8 cellular contexts compared by ENCODE assay signal in the genomic region with DNA sequence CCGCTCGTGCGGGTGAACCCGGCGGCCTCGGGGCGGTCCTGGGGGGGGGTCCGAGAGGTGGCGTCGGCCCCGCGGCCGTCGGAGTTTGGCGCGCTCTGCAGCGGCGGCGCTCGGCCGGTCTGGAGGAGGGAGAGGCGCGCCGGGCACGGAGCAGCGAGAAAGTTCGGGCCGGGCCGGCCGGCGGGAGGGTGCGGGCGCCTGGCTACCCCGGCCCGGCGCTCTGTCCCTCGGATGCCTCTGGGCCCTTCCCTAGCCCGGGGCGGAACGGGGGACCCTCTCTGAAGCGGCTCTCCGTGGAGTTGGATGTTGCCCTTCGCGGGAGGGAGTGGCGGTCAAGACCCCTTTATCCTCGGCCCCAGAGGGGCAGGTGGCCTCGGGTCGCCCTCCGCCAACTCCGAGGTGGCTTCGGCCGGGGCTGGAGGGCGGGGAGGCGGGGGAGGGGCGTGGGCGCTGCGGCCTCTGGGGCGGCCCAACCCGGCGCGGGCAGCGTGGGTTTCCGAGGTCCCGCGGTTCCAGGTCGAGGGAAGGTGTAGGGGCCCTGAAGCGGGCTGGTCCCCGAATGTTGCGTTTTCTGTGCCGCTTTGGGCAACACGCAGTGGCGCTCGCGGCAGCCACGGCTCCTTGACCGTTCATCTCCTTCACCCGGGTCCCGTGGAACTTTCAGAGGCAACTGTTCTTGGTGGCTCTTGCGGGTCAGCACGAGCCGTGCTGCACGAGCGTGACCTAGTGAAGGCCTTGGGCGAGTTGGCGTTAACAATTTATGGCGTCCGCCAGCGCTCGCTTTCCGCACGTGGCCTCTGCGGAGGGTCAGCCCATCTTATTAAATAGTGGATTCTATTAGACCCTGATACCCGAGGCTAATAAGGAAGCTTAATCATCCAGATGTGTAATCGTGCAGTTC. TPM values are rescaled to one million over a fixed set of nuclear protein-coding genes. Genes with fewer than 3 reads are reported as not detected.
DNase-seq lines count a peak whose midpoint lies in the region; ATAC-seq, FAIRE-seq and TF ChIP-seq lines count a peak whose summit lies in the region.

No MANE protein-coding gene starts in this region.

- intact Hi-C loops in breast epithelium (cut with DNase I; ENCODE audit: low total_unique reads) = no loop called here

- CTCF ChIA-PET in GM10248 (lab: Yijun Ruan, JAX) = interaction anchor here (0.9 to 2.0 kb wide), 5 partner anchors 9 to 37 kb away, joined by 3 to 6 read pairs (median 5); no protein-coding TSS in a partner anchor

- H3K27ac ChIP-seq in breast epithelium (peak overlapping the region; percentile 82 to 91), small intestine (ENCODE audit: low read depth in 1 of 2, low read length in 1 of 2) (peak overlapping the region; percentile 92 to 98)

- peak; percentile 16 for ATAC-seq in GM21786 (IDR thresholded peaks at IDR 0.05; ENCODE audit: unreplicated experiment)
- ATAC-seq in GM18870 (IDR thresholded peaks at IDR 0.05; ENCODE audit: unreplicated experiment) = no peak

- DNase-seq in GM10248 (ENCODE audit: extremely low spot score) (peak; percentile 38), NB4 (ENCODE audit: low read depth) (peak; percentile 40), breast epithelium (ENCODE audit: low spot score in 2 of 2) (no peak), immature natural killer cell (peak in 2 of 3 donors; percentile 2 to 5), small intestine (peak; percentile 30), SIG-M5 (lab: John Stamatoyannopoulos, UW) (no peak)

- FAIRE-seq in small intestine (lab: Jason Lieb, UNC) = no peak

- H3K27me3 Mint-ChIP-seq in immature natural killer cell (ENCODE audit: low read depth in 3 of 3) = peaks cover 9 to 32% (median 16%) of the 10 kb centered on the region in 3 donors

- H3K4me1 ChIP-seq in breast epithelium (peaks cover 0 to 4% of the 10 kb centered on the region in 2 donors), small intestine (ENCODE audit: control insufficient read depth in 2 of 2, insufficient read depth in 1 of 2, low read depth in 1 of 2, low read length in 1 of 2) (peaks cover 2 to 5% of the 10 kb centered on the region in 2 donors)

- H3K36me3 ChIP-seq in breast epithelium (no peaks in the 10 kb centered on the region), small intestine (ENCODE audit: control insufficient read depth in 2 of 2, insufficient read depth in 2 of 2, low read length in 2 of 2) (no peaks in the 10 kb centered on the region)

- no peaks in the 10 kb centered on the region for H3K27me3 ChIP-seq in breast epithelium
- no peaks in the 10 kb centered on the region for H3K27me3 ChIP-seq in small intestine (ENCODE audit: control insufficient read depth in 2 of 2, insufficient read depth in 2 of 2, low read length in 2 of 2)

- H3K9me3 ChIP-seq in breast epithelium (no peaks in the 10 kb centered on the region), small intestine (ENCODE audit: control insufficient read depth, low read depth) (no peaks in the 10 kb centered on the region)

- no peak overlapping the region for H3K27ac Mint-ChIP-seq in immature natural killer cell

- TF ChIP-seq CTCF in GM10248 (IDR thresholded peaks at IDR 0.05; ENCODE audit: control extremely low read depth, extremely low read depth, low read depth, missing control alignments) (no peak), NB4 (IDR thresholded peaks at IDR 0.05; ENCODE audit: low read depth, low read length) (no peak), breast epithelium (IDR thresholded peaks at IDR 0.05) (peak in 1 of 3 donors; percentile 10)

- H3K4me1 Mint-ChIP-seq in immature natural killer cell = peaks cover 9 to 13% of the 10 kb centered on the region in 2 donors

- H3K4me3 ChIP-seq in NB4 (ENCODE audit: low read depth, low read length) (no peak overlapping the region), breast epithelium (peak overlapping the region; percentile 68 to 86 (median 76)), small intestine (ENCODE audit: low read depth in 1 of 2, low read length in 2 of 2) (peak overlapping the region; percentile 65 to 98)

- no peaks in the 10 kb centered on the region for H3K36me3 Mint-ChIP-seq in immature natural killer cell

- 1 to 2% (median 1%) methylated on average over 70 to 94 of the region's 94 CpGs for WGBS in small intestine, 3 donors

- no peaks in the 10 kb centered on the region for H3K9me3 Mint-ChIP-seq in immature natural killer cell

- no peak for TF ChIP-seq POLR2A in NB4 (IDR thresholded peaks at IDR 0.05; ENCODE audit: extremely low read depth, insufficient read length)
- no peak for TF ChIP-seq POLR2A in breast epithelium (IDR thresholded peaks at IDR 0.05)

- POLR2A ChIA-PET in GM10248 (lab: Yijun Ruan, JAX) = no interaction called here

- peak overlapping the region; percentile 52 to 79 (median 66) for H3K4me3 Mint-ChIP-seq in immature natural killer cell

RNA-seq across cellular contexts. Expression of a gene that starts 0.7 kb away (rescaled TPM):
- 10 to 100 TPM; 59.4 to 76.7 (median 64.9) TPM for total RNA-seq in breast epithelium
- polyA plus RNA-seq in immature natural killer cell = under 1 TPM in 2 of 3 donors, not detected in 1; 0.04 to 0.59 TPM
- polyA plus RNA-seq in small intestine = 10 to 100 TPM; 15.0 to 21.7 (median 15.4) TPM

Comparison
In these comparisons a context has a peak if more than half of its experiments do, and no peak if none do; other contexts are left out.
1. DNase-seq: peak in GM10248 (single experiment), NB4 (single experiment), immature natural killer cell (2 of 3) and small intestine (single experiment); none in breast epithelium (0 of 2) and SIG-M5 (single experiment).
2. RNA of a gene that starts 0.7 kb away (polyA plus RNA-seq): 15.0 to 21.7 TPM in small intestine; 0.04 to 0.59 TPM in immature natural killer cell; every median in the first group is over 4 times any median in the second.